Comparison of ENCODE assay signal across 2 cellular contexts in the genomic region with DNA sequence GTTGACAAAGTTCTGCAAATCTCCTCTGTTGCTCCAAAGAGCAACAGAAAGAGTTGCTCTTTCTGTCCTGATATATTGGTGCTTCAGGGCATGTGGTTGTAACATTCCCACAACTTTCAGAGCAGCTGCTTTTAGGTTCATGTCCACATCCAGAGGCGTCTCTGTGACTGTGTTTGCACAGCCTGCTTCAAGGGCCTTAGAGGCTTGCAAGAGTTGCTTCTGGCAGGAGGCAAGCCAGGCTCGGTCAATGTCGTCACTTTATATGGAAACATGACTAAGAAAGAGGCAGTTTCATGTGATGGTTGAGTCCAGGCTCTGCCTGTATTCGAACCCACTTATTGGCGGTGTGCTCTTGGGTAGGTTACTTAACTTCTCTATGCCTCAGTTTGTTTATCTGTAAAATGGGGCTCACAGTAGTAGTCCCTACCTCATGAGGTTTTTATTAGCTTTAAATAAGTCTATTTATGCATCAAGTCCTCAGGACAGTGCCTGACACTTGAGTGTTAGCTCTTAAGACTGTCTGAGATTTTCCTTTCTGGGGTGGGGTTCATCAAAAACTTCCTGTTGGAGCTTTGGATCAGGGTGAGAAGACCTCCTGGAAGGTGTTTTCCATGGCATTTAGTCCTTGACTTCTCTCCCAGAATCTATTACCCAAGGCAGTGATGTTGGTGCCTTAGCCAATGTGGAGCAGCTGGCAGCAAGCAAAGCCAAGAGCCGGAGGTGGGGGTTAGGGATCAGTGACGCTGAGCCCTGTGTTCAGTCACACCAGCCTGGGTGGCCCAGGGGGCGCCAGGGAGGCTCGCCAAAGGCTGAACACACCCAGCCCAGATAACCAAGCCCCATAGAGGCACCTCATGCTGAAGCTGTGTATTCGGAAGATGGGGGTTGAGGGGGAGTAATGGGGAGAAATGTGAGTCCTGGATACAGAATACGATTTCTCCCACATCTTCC.
TF ChIP-seq lines count a peak whose summit lies in the region.

No MANE protein-coding gene starts in this region.

TF ChIP-seq in SK-N-SH, 30 proteins besides CTCF, POLR2A, EP300 and RAD21 (continued from another document):
- TF ChIP-seq, protein P1, sequence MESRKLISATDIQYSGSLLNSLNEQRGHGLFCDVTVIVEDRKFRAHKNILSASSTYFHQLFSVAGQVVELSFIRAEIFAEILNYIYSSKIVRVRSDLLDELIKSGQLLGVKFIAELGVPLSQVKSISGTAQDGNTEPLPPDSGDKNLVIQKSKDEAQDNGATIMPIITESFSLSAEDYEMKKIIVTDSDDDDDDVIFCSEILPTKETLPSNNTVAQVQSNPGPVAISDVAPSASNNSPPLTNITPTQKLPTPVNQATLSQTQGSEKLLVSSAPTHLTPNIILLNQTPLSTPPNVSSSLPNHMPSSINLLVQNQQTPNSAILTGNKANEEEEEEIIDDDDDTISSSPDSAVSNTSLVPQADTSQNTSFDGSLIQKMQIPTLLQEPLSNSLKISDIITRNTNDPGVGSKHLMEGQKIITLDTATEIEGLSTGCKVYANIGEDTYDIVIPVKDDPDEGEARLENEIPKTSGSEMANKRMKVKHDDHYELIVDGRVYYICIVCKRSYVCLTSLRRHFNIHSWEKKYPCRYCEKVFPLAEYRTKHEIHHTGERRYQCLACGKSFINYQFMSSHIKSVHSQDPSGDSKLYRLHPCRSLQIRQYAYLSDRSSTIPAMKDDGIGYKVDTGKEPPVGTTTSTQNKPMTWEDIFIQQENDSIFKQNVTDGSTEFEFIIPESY (IDR thresholded peaks at IDR 0.05; ENCODE audit: borderline replicate concordance, low read depth), result no peak
- TF ChIP-seq TCF12 (IDR thresholded peaks at IDR 0.05), result no peak
- no peak for TF ChIP-seq RCOR1 (IDR thresholded peaks at IDR 0.05; ENCODE audit: low read length)
- TF ChIP-seq FOXJ3 (CRISPR knock-in tag; IDR thresholded peaks at IDR 0.05), result no peak
- TF ChIP-seq FOSL2 (IDR thresholded peaks at IDR 0.05; ENCODE audit: borderline replicate concordance, low read depth), result no peak
- no peak for TF ChIP-seq JUND (IDR thresholded peaks at IDR 0.05)
TF ChIP-seq in SK-N-SH: peak in this region for 0.

TF ChIP-seq in SK-N-SH treated with all-trans-retinoic acid at 6 μM for 48 hours, 23 proteins besides CTCF, POLR2A, EP300 and RAD21 (continued from another document):
- TF ChIP-seq GLIS3 (CRISPR knock-in tag; IDR thresholded peaks at IDR 0.05) (no peak), ZC3H10 (CRISPR knock-in tag; IDR thresholded peaks at IDR 0.05) (no peak), TCF4 (CRISPR knock-in tag; IDR thresholded peaks at IDR 0.05; ENCODE audit: borderline replicate concordance) (no peak), ZNF8 (CRISPR knock-in tag; IDR thresholded peaks at IDR 0.05) (no peak), OSR1 (CRISPR knock-in tag; IDR thresholded peaks at IDR 0.05) (no peak), TOX (CRISPR knock-in tag; IDR thresholded peaks at IDR 0.05; ENCODE audit: borderline replicate concordance) (no peak), ISL1 (CRISPR knock-in tag; IDR thresholded peaks at IDR 0.05) (no peak), ZFP3 (CRISPR knock-in tag; IDR thresholded peaks at IDR 0.05) (no peak), ZFP30 (CRISPR knock-in tag; IDR thresholded peaks at IDR 0.05) (no peak), ZNF70 (CRISPR knock-in tag; IDR thresholded peaks at IDR 0.05) (no peak), BACH2 (CRISPR knock-in tag; IDR thresholded peaks at IDR 0.05; ENCODE audit: borderline replicate concordance) (no peak), RARB (CRISPR knock-in tag; IDR thresholded peaks at IDR 0.05) (no peak), SNAI2 (CRISPR knock-in tag; IDR thresholded peaks at IDR 0.05) (no peak), ARNTL (CRISPR knock-in tag; IDR thresholded peaks at IDR 0.05; ENCODE audit: borderline replicate concordance, low read depth) (no peak)
- TF ChIP-seq, protein P2, sequence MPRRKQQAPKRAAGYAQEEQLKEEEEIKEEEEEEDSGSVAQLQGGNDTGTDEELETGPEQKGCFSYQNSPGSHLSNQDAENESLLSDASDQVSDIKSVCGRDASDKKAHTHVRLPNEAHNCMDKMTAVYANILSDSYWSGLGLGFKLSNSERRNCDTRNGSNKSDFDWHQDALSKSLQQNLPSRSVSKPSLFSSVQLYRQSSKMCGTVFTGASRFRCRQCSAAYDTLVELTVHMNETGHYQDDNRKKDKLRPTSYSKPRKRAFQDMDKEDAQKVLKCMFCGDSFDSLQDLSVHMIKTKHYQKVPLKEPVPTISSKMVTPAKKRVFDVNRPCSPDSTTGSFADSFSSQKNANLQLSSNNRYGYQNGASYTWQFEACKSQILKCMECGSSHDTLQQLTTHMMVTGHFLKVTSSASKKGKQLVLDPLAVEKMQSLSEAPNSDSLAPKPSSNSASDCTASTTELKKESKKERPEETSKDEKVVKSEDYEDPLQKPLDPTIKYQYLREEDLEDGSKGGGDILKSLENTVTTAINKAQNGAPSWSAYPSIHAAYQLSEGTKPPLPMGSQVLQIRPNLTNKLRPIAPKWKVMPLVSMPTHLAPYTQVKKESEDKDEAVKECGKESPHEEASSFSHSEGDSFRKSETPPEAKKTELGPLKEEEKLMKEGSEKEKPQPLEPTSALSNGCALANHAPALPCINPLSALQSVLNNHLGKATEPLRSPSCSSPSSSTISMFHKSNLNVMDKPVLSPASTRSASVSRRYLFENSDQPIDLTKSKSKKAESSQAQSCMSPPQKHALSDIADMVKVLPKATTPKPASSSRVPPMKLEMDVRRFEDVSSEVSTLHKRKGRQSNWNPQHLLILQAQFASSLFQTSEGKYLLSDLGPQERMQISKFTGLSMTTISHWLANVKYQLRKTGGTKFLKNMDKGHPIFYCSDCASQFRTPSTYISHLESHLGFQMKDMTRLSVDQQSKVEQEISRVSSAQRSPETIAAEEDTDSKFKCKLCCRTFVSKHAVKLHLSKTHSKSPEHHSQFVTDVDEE (CRISPR knock-in tag; IDR thresholded peaks at IDR 0.05), result no peak
- TF ChIP-seq, protein P3, sequence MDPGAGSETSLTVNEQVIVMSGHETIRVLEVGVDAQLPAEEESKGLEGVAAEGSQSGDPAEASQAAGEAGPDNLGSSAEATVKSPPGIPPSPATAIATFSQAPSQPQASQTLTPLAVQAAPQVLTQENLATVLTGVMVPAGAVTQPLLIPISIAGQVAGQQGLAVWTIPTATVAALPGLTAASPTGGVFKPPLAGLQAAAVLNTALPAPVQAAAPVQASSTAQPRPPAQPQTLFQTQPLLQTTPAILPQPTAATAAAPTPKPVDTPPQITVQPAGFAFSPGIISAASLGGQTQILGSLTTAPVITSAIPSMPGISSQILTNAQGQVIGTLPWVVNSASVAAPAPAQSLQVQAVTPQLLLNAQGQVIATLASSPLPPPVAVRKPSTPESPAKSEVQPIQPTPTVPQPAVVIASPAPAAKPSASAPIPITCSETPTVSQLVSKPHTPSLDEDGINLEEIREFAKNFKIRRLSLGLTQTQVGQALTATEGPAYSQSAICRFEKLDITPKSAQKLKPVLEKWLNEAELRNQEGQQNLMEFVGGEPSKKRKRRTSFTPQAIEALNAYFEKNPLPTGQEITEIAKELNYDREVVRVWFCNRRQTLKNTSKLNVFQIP (CRISPR knock-in tag; IDR thresholded peaks at IDR 0.05; ENCODE audit: borderline replicate concordance, low read depth), result no peak
- TF ChIP-seq, protein P4, sequence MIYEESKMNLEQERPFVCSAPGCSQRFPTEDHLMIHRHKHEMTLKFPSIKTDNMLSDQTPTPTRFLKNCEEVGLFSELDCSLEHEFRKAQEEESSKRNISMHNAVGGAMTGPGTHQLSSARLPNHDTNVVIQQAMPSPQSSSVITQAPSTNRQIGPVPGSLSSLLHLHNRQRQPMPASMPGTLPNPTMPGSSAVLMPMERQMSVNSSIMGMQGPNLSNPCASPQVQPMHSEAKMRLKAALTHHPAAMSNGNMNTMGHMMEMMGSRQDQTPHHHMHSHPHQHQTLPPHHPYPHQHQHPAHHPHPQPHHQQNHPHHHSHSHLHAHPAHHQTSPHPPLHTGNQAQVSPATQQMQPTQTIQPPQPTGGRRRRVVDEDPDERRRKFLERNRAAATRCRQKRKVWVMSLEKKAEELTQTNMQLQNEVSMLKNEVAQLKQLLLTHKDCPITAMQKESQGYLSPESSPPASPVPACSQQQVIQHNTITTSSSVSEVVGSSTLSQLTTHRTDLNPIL (CRISPR knock-in tag; IDR thresholded peaks at IDR 0.05; ENCODE audit: low read depth), result no peak
